In the genomic region with DNA sequence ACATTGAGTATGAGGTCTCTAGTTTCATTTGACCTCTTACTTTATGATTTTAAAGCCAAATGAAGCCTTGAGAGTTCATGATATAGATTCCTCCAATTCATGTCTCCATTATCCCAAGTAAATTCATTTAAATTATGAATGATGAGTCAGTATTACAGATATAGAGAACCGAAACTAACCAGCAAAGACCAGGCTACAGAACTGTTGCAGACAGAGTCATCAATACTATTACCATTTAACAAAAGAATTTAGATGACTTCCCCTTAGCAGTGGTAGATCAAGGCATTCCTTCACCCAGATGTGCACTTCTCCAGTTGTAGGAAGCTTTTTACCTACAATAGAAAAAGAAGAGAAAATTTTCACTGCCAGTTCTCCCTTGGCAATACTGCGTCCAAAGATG, we compare ENCODE assay signal across 18 cellular contexts. TPM values are rescaled to one million over a fixed set of nuclear protein-coding genes. Genes with fewer than 3 reads are reported as not detected.
DNase-seq lines count a peak whose midpoint lies in the region; ATAC-seq lines count a peak whose summit lies in the region.
"Had no signal": no experiment of that assay in that cellular context is flagged by ENCODE, and none has a peak within 500 bp of the region (broad histone marks: within the 10 kb centered on the region; RNA-seq: fewer than 3 reads in every experiment).

No MANE protein-coding gene starts in this region.

- peak; percentile 39 to 46 for ATAC-seq in activated CD4-positive, CD25-positive, alpha-beta regulatory T cell treated with anti-CD3 and anti-CD28 coated beads, Interleukin-2, amount 50 U/mL, for 24 hours
- peak; percentile 38 for ATAC-seq in GM18502 (IDR thresholded peaks at IDR 0.05; ENCODE audit: poor library complexity, unreplicated experiment)
- no peak for ATAC-seq in central memory CD8-positive, alpha-beta T cell (replicated peaks; ENCODE audit: extremely low read depth, poor library complexity, severe bottlenecking)

- peaks cover 8% of the 10 kb centered on the region for H3K36me3 Mint-ChIP-seq in central memory CD8-positive, alpha-beta T cell (ENCODE audit: insufficient read depth)

- peaks cover 27% of the 10 kb centered on the region for H3K4me1 Mint-ChIP-seq in central memory CD8-positive, alpha-beta T cell

- no peak overlapping the region for H3K4me3 ChIP-seq in H7 (ENCODE audit: insufficient read depth, low read depth, low read length)
- H3K4me3 ChIP-seq: PC-9, SJCRH30 had no signal

- no peaks in the 10 kb centered on the region for H3K27me3 ChIP-seq in H7 (ENCODE audit: control insufficient read depth, insufficient read depth, low read length)
- H3K27me3 ChIP-seq: SJCRH30 had no signal

- no peak for DNase-seq in activated CD4-positive, CD25-positive, alpha-beta regulatory T cell treated with anti-CD3 and anti-CD28 coated beads, Interleukin-2, amount 50 U/mL, for 72 hours
- peak; percentile 21 for DNase-seq in MV-4-11 (lab: John Stamatoyannopoulos, UW)
- DNase-seq in central memory CD8-positive, alpha-beta T cell (ENCODE audit: low spot score in 2 of 2), result no peak
- no peak for DNase-seq in cerebellum (ENCODE audit: low spot score)
- DNase-seq in OCI-M2 (lab: John Stamatoyannopoulos, UW; ENCODE audit: unreplicated experiment), result no peak
- no peak for DNase-seq in H7
- DNase-seq: 8988T; BE2C; Calu3; CD4-positive, alpha-beta T cell; NCI-H187; NCI-H446; NCI-H69; PC-9; SJCRH30 had no signal

- no peak overlapping the region for H3K4me3 Mint-ChIP-seq in central memory CD8-positive, alpha-beta T cell
- H3K4me3 Mint-ChIP-seq: CD4-positive, alpha-beta T cell had no signal

- H3K9me3 Mint-ChIP-seq in central memory CD8-positive, alpha-beta T cell, result no peaks in the 10 kb centered on the region
- H3K9me3 Mint-ChIP-seq: CD4-positive, alpha-beta T cell had no signal

- no peaks in the 10 kb centered on the region for H3K36me3 ChIP-seq in H7 (replicated peaks; ENCODE audit: control insufficient read depth, insufficient read depth, low read length)
- H3K36me3 ChIP-seq: BE2C had no signal

- H3K27me3 Mint-ChIP-seq in central memory CD8-positive, alpha-beta T cell, result no peaks in the 10 kb centered on the region
- H3K27me3 Mint-ChIP-seq: CD4-positive, alpha-beta T cell had no signal

- H3K27ac Mint-ChIP-seq in central memory CD8-positive, alpha-beta T cell (ENCODE audit: low read depth), result peak overlapping the region; percentile 79
- H3K27ac Mint-ChIP-seq: CD4-positive, alpha-beta T cell had no signal

RNA-seq across cellular contexts. Expression of a gene that starts 11.8 kb away (rescaled TPM):
- total RNA-seq in cerebellum, result 1.4 TPM
- total RNA-seq in H7 (2014; rRNA removed; shearing (Covaris generic)), result not detected in 2 replicates
- total RNA-seq: CD4-positive, alpha-beta T cell; MCF 10A had no signal

RNA-seq across cellular contexts. Expression of a gene that starts 32.8 kb away (rescaled TPM):
- total RNA-seq in cerebellum, result 82.5 TPM
- 34.7 and 48.8 TPM in 2 replicates for total RNA-seq in H7 (2014; rRNA removed; shearing (Covaris generic))

RNA-seq across cellular contexts. Expression of a gene that starts 50.0 kb away (rescaled TPM):
- 24.0 TPM for total RNA-seq in cerebellum
- 28.0 and 31.6 TPM in 2 replicates for total RNA-seq in H7 (2014; rRNA removed; shearing (Covaris generic))
